Comparison of ENCODE assay signal across 18 cellular contexts in genomic region chr3:12468276-12468675, GRCh38. TPM values are rescaled to one million over a fixed set of nuclear protein-coding genes. Genes with fewer than 3 reads are reported as not detected.
DNase-seq lines count a peak whose midpoint lies in the region; ATAC-seq, FAIRE-seq and TF ChIP-seq lines count a peak whose summit lies in the region.
"Had no signal": no experiment of that assay in that cellular context is flagged by ENCODE, and none has a peak within 500 bp of the region (broad histone marks: within the 10 kb centered on the region; RNA-seq: fewer than 3 reads in every experiment).

No MANE protein-coding gene starts in this region.

- H4K20me1 ChIP-seq in H1 (replicated peaks in 1 of 2; ENCODE audit: control insufficient read depth in 1 of 2, insufficient read depth in 2 of 2, low read length in 2 of 2) = no peaks in the 10 kb centered on the region
- no peaks in the 10 kb centered on the region for H4K20me1 ChIP-seq in neural progenitor cell (ENCODE audit: low read depth)

- H2BK15ac ChIP-seq in H1 (ENCODE audit: low read length) = no peak overlapping the region

- H3K27me3 ChIP-seq in H1 (replicated peaks in 1 of 4; ENCODE audit: control insufficient read depth in 3 of 4, extremely low read depth in 1 of 4, insufficient read depth in 3 of 4, low read length in 3 of 4) (no peaks in the 10 kb centered on the region), neural progenitor cell (no peaks in the 10 kb centered on the region), sigmoid colon (no peaks in the 10 kb centered on the region)

- TF ChIP-seq RAD21 in H1 (IDR thresholded peaks at IDR 0.05 in 1 of 2, conservative IDR thresholded peaks at IDR 0.05 in 1 of 2; ENCODE audit: low read depth in 2 of 2, low read length in 2 of 2) = no peak

- H3K9me3 ChIP-seq in HEK293 (ENCODE audit: control insufficient read depth, insufficient read depth, low read depth, low read length) (no peaks in the 10 kb centered on the region), H1 (ENCODE audit: insufficient read depth in 2 of 2, low read depth in 1 of 2, low read length in 1 of 2) (no peaks in the 10 kb centered on the region), neural progenitor cell (ENCODE audit: low read depth) (no peaks in the 10 kb centered on the region), sigmoid colon (no peaks in the 10 kb centered on the region)

- H2BK120ac ChIP-seq in H1 (replicated peaks; ENCODE audit: low read depth, low read length) = no peak overlapping the region

- no peaks in the 10 kb centered on the region for H3K36me3 Mint-ChIP-seq in neural progenitor cell

- H3K27ac Mint-ChIP-seq in neural progenitor cell = no peak overlapping the region
- H3K27ac Mint-ChIP-seq: B cell; CD4-positive, alpha-beta T cell; GM23338 had no signal

- H3K4me1 Mint-ChIP-seq in neural progenitor cell = peaks cover 6% of the 10 kb centered on the region

- H3K56ac ChIP-seq in H1 (replicated peaks; ENCODE audit: insufficient read length, low read depth, low read length) = no peak overlapping the region

- no peaks in the 10 kb centered on the region for H3K27me3 Mint-ChIP-seq in neural progenitor cell (ENCODE audit: insufficient read depth, low read depth)
- H3K27me3 Mint-ChIP-seq: B cell; CD4-positive, alpha-beta T cell had no signal

- H3K4me2 ChIP-seq in H1 (ENCODE audit: insufficient read depth in 1 of 2, low read depth in 2 of 2, low read length in 2 of 2) (no peak overlapping the region), neural progenitor cell (no peak overlapping the region)
- H3K4me2 ChIP-seq: GM23338 had no signal

- H3K23ac ChIP-seq in H1 (ENCODE audit: insufficient read length) = no peak overlapping the region

- H2BK12ac ChIP-seq in H1 (ENCODE audit: low read depth, low read length) = no peak overlapping the region

- H4K8ac ChIP-seq in H1 (ENCODE audit: extremely low read depth, insufficient read depth, low read length) = peak overlapping the region; percentile 31; the same call in 1 of the 2 replicates

- TF ChIP-seq POLR2A in H1 (IDR thresholded peaks at IDR 0.05; ENCODE audit: control extremely low read depth in 1 of 2, low read depth in 2 of 2, low read length in 2 of 2) = no peak
- TF ChIP-seq POLR2A in sigmoid colon (IDR thresholded peaks at IDR 0.05) = no peak

- H3K4me1 ChIP-seq in HEK293 (ENCODE audit: control insufficient read depth, insufficient read depth, low read length) (no peaks in the 10 kb centered on the region; the same call in 1 of the 2 replicates), H1 (replicated peaks in 1 of 4; ENCODE audit: control insufficient read depth in 3 of 4, insufficient read depth in 4 of 4, low read length in 3 of 4) (peaks cover 0 to 4% (median 0%) of the 10 kb centered on the region in 4 experiments; a peak in 2 of 7 replicates), neural progenitor cell (no peaks in the 10 kb centered on the region), sigmoid colon (no peaks in the 10 kb centered on the region)

- H4K5ac ChIP-seq in H1 (ENCODE audit: insufficient read length, low read depth, low read length) = no peak overlapping the region

- CTCF ChIA-PET in HEK293 (lab: Yijun Ruan, JAX) = interaction anchor here (0.6 to 1.0 kb wide), 2 partner anchors 11 to 26 kb away, joined by 3 to 4 read pairs; no protein-coding TSS in a partner anchor
- CTCF ChIA-PET in H1 (lab: Charles Lee; ENCODE audit: partially characterized antibody) = interaction anchor here (1.1 to 5.3 kb wide), 4 partner anchors 11 to 292 kb away, joined by 3 to 25 read pairs (median 14); no protein-coding TSS in a partner anchor

- TF ChIP-seq EP300 in H1 (IDR thresholded peaks at IDR 0.05; ENCODE audit: borderline replicate concordance in 1 of 2, low read depth in 2 of 2, low read length in 2 of 2) (no peak), sigmoid colon (IDR thresholded peaks at IDR 0.05) (no peak)

- H2BK20ac ChIP-seq in H1 (ENCODE audit: low read length) = no peak overlapping the region

- H2AFZ ChIP-seq in H1 (ENCODE audit: low read length) (peak overlapping the region; percentile 88; the same call in 1 of the 2 replicates), neural progenitor cell (replicated peaks) (peak overlapping the region; percentile 24)
- H2AFZ ChIP-seq: GM23338 had no signal

- H3K27ac ChIP-seq in HEK293 (ENCODE audit: extremely low read depth, low read depth, low read length) (no peak overlapping the region), H1 (ENCODE audit: low read depth, low read length) (no peak overlapping the region), neural progenitor cell (no peak overlapping the region), sigmoid colon (no peak overlapping the region)

- no peaks in the 10 kb centered on the region for H3K36me3 ChIP-seq in HEK293 (ENCODE audit: control insufficient read depth in 2 of 2, insufficient read depth in 1 of 2, low read length in 2 of 2)
- H3K36me3 ChIP-seq in H1 (ENCODE audit: control insufficient read depth in 2 of 4, insufficient read depth in 4 of 4, low read length in 3 of 4) = no peaks in the 10 kb centered on the region
- H3K36me3 ChIP-seq in neural progenitor cell = no peaks in the 10 kb centered on the region
- no peaks in the 10 kb centered on the region for H3K36me3 ChIP-seq in sigmoid colon

- no peaks in the 10 kb centered on the region for H3K9me3 Mint-ChIP-seq in neural progenitor cell
- H3K9me3 Mint-ChIP-seq: CD4-positive, alpha-beta T cell; GM23338 had no signal

- H3F3A ChIP-seq in neural progenitor cell (ENCODE audit: low read depth) = no peaks in the 10 kb centered on the region

- no peak for ATAC-seq in HG02973 (IDR thresholded peaks at IDR 0.05; ENCODE audit: unreplicated experiment)
- ATAC-seq: GM23338 had no signal

- no peak overlapping the region for H3K18ac ChIP-seq in H1 (ENCODE audit: extremely low read depth, low read length)

- H3K79me2 ChIP-seq in H1 (ENCODE audit: control insufficient read depth in 1 of 2, insufficient read depth in 2 of 2, low read length in 2 of 2) = no peaks in the 10 kb centered on the region
- H3K79me2 ChIP-seq in neural progenitor cell (ENCODE audit: low read depth) = no peaks in the 10 kb centered on the region

- 89% methylated on average over 6 of the region's 6 CpGs; no CpG with 5 or more reads in 1 of the 2 experiments for WGBS in H1 (ENCODE audit: extremely low coverage in 1 of 2, insufficient coverage in 1 of 2, insufficient read length in 1 of 2, insufficient replicate concordance in 2 of 2, low coverage in 1 of 2, low lambda C conversion rate in 2 of 2, missing lambda C conversion rate in 1 of 2), 2 experiments
- 96% methylated on average over 6 of the region's 6 CpGs for WGBS in sigmoid colon, 2 donors

- H3K14ac ChIP-seq in H1 (ENCODE audit: insufficient read length) = no peak overlapping the region

- intact Hi-C loops in sigmoid colon (cut with DNase I) = no loop called here

- DNase-seq in H1 (ENCODE audit: low read depth in 1 of 2, low spot score in 2 of 2) (no peak), neural progenitor cell (ENCODE audit: low spot score) (no peak), sigmoid colon (peak; percentile 48), NCI-H345 treated with DMSO at 0.1 percent for 48 hours (lab: John Stamatoyannopoulos, UW; ENCODE audit: unreplicated experiment) (no peak), 8988T (no peak)
- DNase-seq: C1 segment of cervical spinal cord; CD4-positive, alpha-beta T cell; DMS79; EL; H9; IMR-90 had no signal

- H4K91ac ChIP-seq in H1 (replicated peaks; ENCODE audit: insufficient read length, low read length) = no peak overlapping the region

- H3K4me3 ChIP-seq in HEK293 (ENCODE audit: low read depth, low read length) (no peak overlapping the region), H1 (ENCODE audit: extremely low read depth in 1 of 4, insufficient read depth in 2 of 4, low read depth in 3 of 4, low read length in 4 of 4) (no peak overlapping the region), neural progenitor cell (no peak overlapping the region), sigmoid colon (no peak overlapping the region)
- H3K4me3 ChIP-seq: GM23338 had no signal

- H2BK5ac ChIP-seq in H1 (ENCODE audit: low read depth, low read length) = no peak overlapping the region

- H3K4ac ChIP-seq in H1 (replicated peaks; ENCODE audit: insufficient read length, low read depth, low read length) = no peak overlapping the region

- no peak for TF ChIP-seq CTCF in HEK293 (tag by site-specific recombination; IDR thresholded peaks at IDR 0.05)
- no peak for TF ChIP-seq CTCF in H1 (IDR thresholded peaks at IDR 0.05; ENCODE audit: control extremely low read depth in 1 of 3, insufficient read depth in 1 of 3, low read depth in 1 of 3, low read length in 3 of 3)
- no peak for TF ChIP-seq CTCF in neural progenitor cell (IDR thresholded peaks at IDR 0.05)
- TF ChIP-seq CTCF in sigmoid colon (IDR thresholded peaks at IDR 0.05) = no peak

- no peak overlapping the region for H3K4me3 Mint-ChIP-seq in neural progenitor cell
- H3K4me3 Mint-ChIP-seq: B cell; CD4-positive, alpha-beta T cell; GM23338; H9 had no signal

- no peaks in the 10 kb centered on the region for H3K79me1 ChIP-seq in H1 (ENCODE audit: low read depth, low read length)

- no peak overlapping the region for H2AK5ac ChIP-seq in H1 (ENCODE audit: low read depth, low read length)

- FAIRE-seq in H1 (lab: Jason Lieb, UNC) = no peak
- FAIRE-seq: A204.1, G401.6, GM12892 had no signal

- no peak overlapping the region for H3K9ac ChIP-seq in H1 (replicated peaks in 1 of 4; ENCODE audit: extremely low read depth in 1 of 4, low read depth in 3 of 4, low read length in 3 of 4)
- H3K9ac ChIP-seq in neural progenitor cell = no peak overlapping the region

- POLR2A ChIA-PET in HEK293 (lab: Yijun Ruan, JAX) = no interaction called here
- POLR2A ChIA-PET in H1 (lab: Charles Lee; ENCODE audit: partially characterized antibody) = interaction anchor here (0.8 kb wide), 1 partner anchor 20 kb away, joined by 3 read pairs; no protein-coding TSS in a partner anchor

- no peaks in the 10 kb centered on the region for H3K23me2 ChIP-seq in H1 (ENCODE audit: low read depth, low read length)

TF ChIP-seq in H1, 55 proteins besides CTCF, POLR2A, EP300 and RAD21 (continues in another document):
- TF ChIP-seq SRF (IDR thresholded peaks at IDR 0.05; ENCODE audit: low read depth, low read length) (no peak), NRF1 (IDR thresholded peaks at IDR 0.05; ENCODE audit: low read depth, low read length) (no peak)

RNA-seq across cellular contexts. Expression of gene TSEN2, which starts 16.0 kb away (rescaled TPM):
- total RNA-seq in H1 (2021; fragmentation: NEBNext Ultra II Directional; extraction: Animal tissue kit (Norgen Biotek cat#: 25700)) = 22.4 and 22.6 TPM in 2 replicates
- 15.1 and 16.1 TPM in 2 replicates for polyA plus RNA-seq in H1 (2011; rRNA removed)
- 19.9 TPM for polyA plus RNA-seq in H1 (2011; cell fraction: cytosol; rRNA removed)
- polyA plus RNA-seq in H1 (2011; cell fraction: nucleus; rRNA removed) = 25.3 TPM
- polyA plus RNA-seq in H1 (2012, experiment 1 of 2) = 18.6 to 29.2 TPM (median 20.1 TPM) in 4 replicates
- polyA plus RNA-seq in H1 (2012, experiment 2 of 2) = 3.7 TPM
- polyA plus RNA-seq in H1 (2013, experiment 1 of 2) = 12.7 TPM
- 13.0 TPM for polyA plus RNA-seq in H1 (2013, experiment 2 of 2)
- 24.3 and 25.5 TPM in 2 replicates for polyA minus RNA-seq in H1 (2011; rRNA and poly(A)+ RNA removed)
- polyA minus RNA-seq in H1 (2011; cell fraction: cytosol; rRNA and poly(A)+ RNA removed) = 17.8 TPM
- polyA minus RNA-seq in H1 (2011; cell fraction: nucleus; rRNA and poly(A)+ RNA removed) = 34.5 TPM
- 20.4 and 21.3 TPM in 2 replicates for total RNA-seq in neural progenitor cell (ENCODE audit: low replicate concordance)
- total RNA-seq in sigmoid colon = 10 to 100 TPM; 16.1 to 23.0 (median 20.4) TPM
- 10 to 100 TPM in 1 of 3 donors, 1 to 10 TPM in 2; 4.2 to 16.0 (median 5.3) TPM for polyA plus RNA-seq in sigmoid colon
